ENCODE assay signal across 26 cellular contexts in the genomic region with DNA sequence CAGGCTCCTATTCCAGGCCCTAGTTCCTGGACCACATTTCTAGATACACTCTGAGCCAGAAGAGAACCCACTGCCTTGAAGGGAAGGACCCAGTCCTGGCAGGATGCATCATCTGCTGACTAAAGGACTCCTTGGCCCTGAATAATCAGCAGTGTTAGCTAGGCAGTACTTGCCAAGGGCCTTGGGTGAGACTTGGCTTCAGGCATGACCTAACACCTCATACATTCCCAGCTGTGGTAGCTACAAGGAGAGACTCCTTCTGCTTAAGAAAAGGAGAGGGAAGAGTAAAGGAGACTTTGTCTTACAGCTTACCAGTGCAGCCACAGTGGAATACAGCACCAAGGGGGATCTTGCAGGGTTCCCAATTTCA. TPM values are rescaled to one million over a fixed set of nuclear protein-coding genes. Genes with fewer than 3 reads are reported as not detected.
DNase-seq lines count a peak whose midpoint lies in the region; ATAC-seq and TF ChIP-seq lines count a peak whose summit lies in the region.
"Had no signal": no experiment of that assay in that cellular context is flagged by ENCODE, and none has a peak within 500 bp of the region (broad histone marks: within the 10 kb centered on the region; RNA-seq: fewer than 3 reads in every experiment).

No MANE protein-coding gene starts in this region.

- H3K27me3 Mint-ChIP-seq in MCF 10A (ENCODE audit: insufficient read depth, unreplicated experiment), result no peaks in the 10 kb centered on the region
- H3K27me3 Mint-ChIP-seq: activated naive CD8-positive, alpha-beta T cell treated with anti-CD3 and anti-CD28 coated beads, Interleukin-2, amount 10 ng/mL, durations not matched to agents 7 days and 5 days had no signal

- TF ChIP-seq CTCF in mammary epithelial cell (conservative IDR thresholded peaks at IDR 0.05 in 1 of 2, IDR thresholded peaks at IDR 0.05 in 1 of 2; ENCODE audit: extremely low read depth in 1 of 2, insufficient read depth in 1 of 2, low read depth in 1 of 2, low read length in 2 of 2) (no peak), MCF 10A (IDR thresholded peaks at IDR 0.05; ENCODE audit: unreplicated experiment) (no peak), fibroblast of lung (conservative IDR thresholded peaks at IDR 0.05 in 1 of 2, IDR thresholded peaks at IDR 0.05 in 1 of 2; ENCODE audit: low read depth in 1 of 2, low read length in 2 of 2) (no peak), left lung (IDR thresholded peaks at IDR 0.05) (no peak)

- intact Hi-C loops in mammary epithelial cell (cut with micrococcal nuclease), result no loop called here
- intact Hi-C loops in MCF 10A (cut with micrococcal nuclease), result no loop called here
- intact Hi-C loops in left lung (cut with DNase I), result no loop called here

- no peaks in the 10 kb centered on the region for H3K9me3 ChIP-seq in mammary epithelial cell (replicated peaks; ENCODE audit: insufficient read depth, low read length)
- H3K9me3 ChIP-seq in fibroblast of lung (ENCODE audit: control insufficient read depth, insufficient read depth, low read depth, low read length), result no peaks in the 10 kb centered on the region
- peaks cover 0 to 18% of the 10 kb centered on the region in 2 donors for H3K9me3 ChIP-seq in left lung

- H3K4me2 ChIP-seq in mammary epithelial cell (ENCODE audit: insufficient read depth, low read depth, low read length) (no peak overlapping the region), fibroblast of lung (ENCODE audit: extremely low read depth, insufficient read depth, low read length) (no peak overlapping the region)
- H3K4me2 ChIP-seq: hepatocyte had no signal

- in situ Hi-C loops in mammary epithelial cell (cut with MboI; ENCODE audit: low sequenced_read_pairs in 2 of 2), result no loop called here

- no peak overlapping the region for H3K27ac Mint-ChIP-seq in MCF 10A (ENCODE audit: low read depth, unreplicated experiment)
- H3K27ac Mint-ChIP-seq: activated naive CD8-positive, alpha-beta T cell treated with anti-CD3 and anti-CD28 coated beads, Interleukin-2, amount 10 ng/mL, durations not matched to agents 7 days and 5 days; CD4-positive, CD25-positive, alpha-beta regulatory T cell; mesothelial cell of epicardium; naive thymus-derived CD4-positive, alpha-beta T cell; T-helper 2 cell treated with Interferon-gamma antibody and Interleukin-4, amounts not matched to agents 5 μg/mL and 100 μg/mL, for 36 hours had no signal

- peaks cover 71% of the 10 kb centered on the region for H3K79me2 ChIP-seq in mammary epithelial cell (ENCODE audit: insufficient read depth, low read length)
- peaks cover 91% of the 10 kb centered on the region for H3K79me2 ChIP-seq in fibroblast of lung (ENCODE audit: control insufficient read depth, insufficient read depth, low read length)

- no peak overlapping the region for H3K4me3 ChIP-seq in mammary epithelial cell (replicated peaks in 1 of 3; ENCODE audit: insufficient read depth in 1 of 3, low read depth in 2 of 3, low read length in 3 of 3)
- no peak overlapping the region for H3K4me3 ChIP-seq in fibroblast of lung (replicated peaks in 1 of 4; ENCODE audit: control extremely low read depth in 1 of 4, insufficient read depth in 1 of 4, low read depth in 3 of 4, low read length in 4 of 4)
- H3K4me3 ChIP-seq in left lung, result no peak overlapping the region
- H3K4me3 ChIP-seq: hepatocyte, skin epidermis, tibial artery had no signal

- H3K4me1 Mint-ChIP-seq in MCF 10A (ENCODE audit: insufficient read depth, unreplicated experiment), result no peaks in the 10 kb centered on the region
- H3K4me1 Mint-ChIP-seq: activated naive CD8-positive, alpha-beta T cell treated with anti-CD3 and anti-CD28 coated beads, Interleukin-2, amount 10 ng/mL, durations not matched to agents 7 days and 5 days had no signal

- H3K4me3 Mint-ChIP-seq in MCF 10A (ENCODE audit: unreplicated experiment), result no peak overlapping the region
- H3K4me3 Mint-ChIP-seq: activated naive CD8-positive, alpha-beta T cell treated with anti-CD3 and anti-CD28 coated beads, Interleukin-2, amount 10 ng/mL, durations not matched to agents 7 days and 5 days; CD4-positive, CD25-positive, alpha-beta regulatory T cell; mesothelial cell of epicardium; naive thymus-derived CD4-positive, alpha-beta T cell; T-helper 2 cell treated with Interferon-gamma antibody and Interleukin-4, amounts not matched to agents 5 μg/mL and 100 μg/mL, for 36 hours had no signal

- dilution Hi-C loops in mammary epithelial cell (cut with HindIII; ENCODE audit: low sequenced_read_pairs), result no loop called here

- H3K9me3 Mint-ChIP-seq in MCF 10A (ENCODE audit: unreplicated experiment), result peaks cover 22% of the 10 kb centered on the region

- POLR2A ChIA-PET in MCF 10A (lab: Yijun Ruan, JAX), result interaction anchor here (0.7 kb wide), 1 partner anchor 55 kb away, joined by 3 read pairs; no protein-coding TSS in a partner anchor

- no peaks in the 10 kb centered on the region for H3K36me3 Mint-ChIP-seq in MCF 10A (ENCODE audit: insufficient read depth, unreplicated experiment)

- H3K27me3 ChIP-seq in mammary epithelial cell (ENCODE audit: insufficient read depth, low read length) (no peaks in the 10 kb centered on the region), fibroblast of lung (ENCODE audit: control insufficient read depth, insufficient read depth, low read length) (no peaks in the 10 kb centered on the region), left lung (no peaks in the 10 kb centered on the region)
- H3K27me3 ChIP-seq: hepatocyte, tibial artery had no signal

- no peaks in the 10 kb centered on the region for H3K4me1 ChIP-seq in mammary epithelial cell (ENCODE audit: insufficient read depth, low read length)
- no peaks in the 10 kb centered on the region for H3K4me1 ChIP-seq in fibroblast of lung (ENCODE audit: control insufficient read depth, extremely low read depth, insufficient read depth, low read length)
- peaks cover 0 to 8% of the 10 kb centered on the region in 2 donors for H3K4me1 ChIP-seq in left lung

- H3K9ac ChIP-seq in mammary epithelial cell (ENCODE audit: insufficient read depth, low read length) (no peak overlapping the region), fibroblast of lung (ENCODE audit: insufficient read depth, low read length) (no peak overlapping the region)

- no peaks in the 10 kb centered on the region for H4K20me1 ChIP-seq in mammary epithelial cell (ENCODE audit: insufficient read depth, low read length)
- peaks cover 5% of the 10 kb centered on the region for H4K20me1 ChIP-seq in fibroblast of lung (ENCODE audit: control insufficient read depth, extremely low read depth, insufficient read depth, low read length)

- H2AFZ ChIP-seq in mammary epithelial cell (ENCODE audit: low read depth, low read length), result no peak overlapping the region
- H2AFZ ChIP-seq in fibroblast of lung (ENCODE audit: low read length), result no peak overlapping the region
- H2AFZ ChIP-seq: hepatocyte had no signal

- BruUV-seq in mammary epithelial cell (replicated peaks; lab: Mats Ljungman, UMichigan) (no TSS peak), MCF 10A (replicated peaks; lab: Mats Ljungman, UMichigan) (no TSS peak)

- no peak overlapping the region for H3K27ac ChIP-seq in mammary epithelial cell (ENCODE audit: insufficient read depth, low read depth, low read length)
- no peak overlapping the region for H3K27ac ChIP-seq in fibroblast of lung (ENCODE audit: insufficient read depth, low read length)
- H3K27ac ChIP-seq in left lung, result no peak overlapping the region
- H3K27ac ChIP-seq: 22Rv1, hepatocyte, skin epidermis, tibial artery had no signal

- DNase-seq in mammary epithelial cell (peak; percentile 58), MCF 10A (ENCODE audit: unreplicated experiment) (no peak), RKO (ENCODE audit: low spot score) (peak; percentile 29), fibroblast of lung (ENCODE audit: low read depth in 2 of 2) (peak; percentile 49 to 60), left lung (no peak), NCI-H1048 (lab: John Stamatoyannopoulos, UW) (no peak)
- no peak for DNase-seq in activated CD8-positive, alpha-beta memory T cell treated with anti-CD3 and anti-CD28 coated beads for 24 hours
- DNase-seq: activated CD4-positive, alpha-beta T cell treated with anti-CD3 and anti-CD28 coated beads for 4 hours; activated gamma-delta T cell; activated naive CD8-positive, alpha-beta T cell treated with anti-CD3 and anti-CD28 coated beads, Interleukin-2, amount 10 ng/mL, durations not matched to agents 7 days and 5 days; activated T-cell treated with anti-CD3 and anti-CD28 coated beads, Interleukin-2, amount 50 U/mL, for 1 hour; CD4-positive, CD25-positive, alpha-beta regulatory T cell; cerebellar nuclear complex; foreskin melanocyte; KBM-7; naive thymus-derived CD4-positive, alpha-beta T cell; NCI-H1436 treated with DMSO at 0.1 percent for 48 hours; NCI-H446 treated with DMSO at 0.1 percent for 48 hours; tibial artery had no signal

- CTCF ChIA-PET in mammary epithelial cell (lab: Charles Lee; ENCODE audit: low non-redundant PET) (no interaction called here), MCF 10A (lab: Yijun Ruan, JAX) (no interaction called here)

- H3K36me3 ChIP-seq in mammary epithelial cell (ENCODE audit: insufficient read depth, low read length), result no peaks in the 10 kb centered on the region
- no peaks in the 10 kb centered on the region for H3K36me3 ChIP-seq in fibroblast of lung (ENCODE audit: control insufficient read depth, insufficient read depth, low read length)
- H3K36me3 ChIP-seq in left lung, result no peaks in the 10 kb centered on the region

- ATAC-seq in left lung (peak; percentile 15), HG03571 (IDR thresholded peaks at IDR 0.05; ENCODE audit: unreplicated experiment) (no peak)
- ATAC-seq: left lobe of liver; naive thymus-derived CD4-positive, alpha-beta T cell had no signal

RNA-seq across cellular contexts. Expression of gene PEAK1, which starts 26.4 kb away (rescaled TPM):
- total RNA-seq in mammary epithelial cell (10 to 100 TPM; 25.5 to 27.6 TPM), MCF 10A (2022) (17.5 and 20.0 TPM in 2 replicates), fibroblast of lung (69.9 and 91.8 TPM in 2 replicates), left lung (10 to 100 TPM; 84.2 to 86.9 TPM)
- polyA plus RNA-seq in mammary epithelial cell (8.8 TPM), fibroblast of lung (42.5 and 61.0 TPM in 2 replicates)
- polyA minus RNA-seq in mammary epithelial cell (23.5 TPM), fibroblast of lung (ENCODE audit: low replicate concordance) (74.1 and 78.9 TPM in 2 replicates)
- 26.3 and 57.5 TPM in 2 replicates for polyA plus RNA-seq in fibroblast of lung (2012)

RNA-seq across cellular contexts. Expression of gene HMG20A, which starts 27.2 kb away (rescaled TPM):
- total RNA-seq in mammary epithelial cell (10 to 100 TPM; 35.0 to 39.4 TPM), MCF 10A (2022) (39.7 and 40.1 TPM in 2 replicates), fibroblast of lung (23.6 and 26.3 TPM in 2 replicates), left lung (10 to 100 TPM; 34.9 to 40.3 TPM)
- polyA plus RNA-seq in mammary epithelial cell (22.5 TPM), fibroblast of lung (33.3 and 38.0 TPM in 2 replicates)
- polyA minus RNA-seq in mammary epithelial cell (93.0 TPM), fibroblast of lung (ENCODE audit: low replicate concordance) (24.0 and 33.3 TPM in 2 replicates)
- 16.1 and 17.6 TPM in 2 replicates for polyA plus RNA-seq in fibroblast of lung (2012)

Comparison
In these comparisons a context has a peak if more than half of its experiments do, and no peak if none do; other contexts are left out.
1. DNase-seq: peak in mammary epithelial cell (single experiment), RKO (single experiment) and fibroblast of lung (2 of 2); none in MCF 10A (single experiment), left lung (0 of 2), NCI-H1048 (single experiment) and activated CD8-positive, alpha-beta memory T cell treated with anti-CD3 and anti-CD28 coated beads for 24 hours (single experiment).